Comparison of ENCODE assay signal across 13 cellular contexts in genomic region chr18:7617738-7618422, GRCh38. TPM values are rescaled to one million over a fixed set of nuclear protein-coding genes. Genes with fewer than 3 reads are reported as not detected.
DNase-seq lines count a peak whose midpoint lies in the region; ATAC-seq and TF ChIP-seq lines count a peak whose summit lies in the region.
"Had no signal": no experiment of that assay in that cellular context is flagged by ENCODE, and none has a peak within 500 bp of the region (broad histone marks: within the 10 kb centered on the region; RNA-seq: fewer than 3 reads in every experiment).

No MANE protein-coding gene starts in this region.

- TF ChIP-seq CTCF in BJ (IDR thresholded peaks at IDR 0.05; ENCODE audit: insufficient read depth, low read depth, low read length) (no peak), ascending aorta (IDR thresholded peaks at IDR 0.05) (no peak), left ventricle myocardium inferior (IDR thresholded peaks at IDR 0.05; ENCODE audit: borderline replicate concordance) (no peak)

- POLR2A ChIA-PET in BJ (lab: Charles Lee), result interaction anchor here (0.6 to 1.0 kb wide), 2 partner anchors 9 to 1130 kb away, joined by 3 read pairs; no protein-coding TSS in a partner anchor

- H3K9me3 ChIP-seq in ascending aorta (no peaks in the 10 kb centered on the region), left ventricle myocardium inferior (replicated peaks) (no peaks in the 10 kb centered on the region)

- H3K4me3 ChIP-seq in BJ (ENCODE audit: low read depth, low read length) (no peak overlapping the region), ascending aorta (peak overlapping the region in 1 of 2 donors; percentile 45), left ventricle myocardium inferior (peak overlapping the region; percentile 34)
- H3K4me3 ChIP-seq: skin epidermis had no signal

- DNase-seq in BJ (ENCODE audit: low read depth), result peak; percentile 93
- DNase-seq in ascending aorta (ENCODE audit: low spot score in 2 of 2), result no peak
- DNase-seq in left ventricle myocardium inferior, result no peak
- DNase-seq in pulmonary artery endothelial cell (ENCODE audit: low read depth, low spot score), result peak; percentile 17
- no peak for DNase-seq in OCI-M2 (lab: John Stamatoyannopoulos, UW; ENCODE audit: unreplicated experiment)
- no peak for DNase-seq in T-helper 1 cell
- DNase-seq: activated T-cell treated with anti-CD3 and anti-CD28 coated beads, Interleukin-2, amount 50 U/mL, for 1 hour; DMS 273 treated with DMSO at 0.1 percent for 48 hours; NCI-H1417 treated with DMSO at 0.1 percent for 48 hours had no signal

- peaks cover 0 to 13% of the 10 kb centered on the region in 2 donors for H3K4me1 ChIP-seq in ascending aorta
- peaks cover 98% of the 10 kb centered on the region for H3K4me1 ChIP-seq in left ventricle myocardium inferior

- H3K36me3 ChIP-seq in BJ (ENCODE audit: control insufficient read depth, insufficient read depth, low read length), result no peaks in the 10 kb centered on the region
- H3K36me3 ChIP-seq in ascending aorta, result no peaks in the 10 kb centered on the region
- H3K36me3 ChIP-seq in left ventricle myocardium inferior, result no peaks in the 10 kb centered on the region

- H3K27me3 ChIP-seq in BJ (ENCODE audit: control insufficient read depth, insufficient read depth, low read length) (no peaks in the 10 kb centered on the region), ascending aorta (no peaks in the 10 kb centered on the region), left ventricle myocardium inferior (ENCODE audit: low read depth) (no peaks in the 10 kb centered on the region)

- intact Hi-C loops in ascending aorta (cut with DNase I) (loop anchor here (2.0 kb wide), 1 partner anchor 51 kb away; the partner anchor contains the start of gene PTPRM), left ventricle myocardium inferior (cut with micrococcal nuclease) (no loop called here)

- no peak for ATAC-seq in HG03457 (IDR thresholded peaks at IDR 0.05; ENCODE audit: unreplicated experiment)
- no peak for ATAC-seq in HG02884 (IDR thresholded peaks at IDR 0.05; ENCODE audit: unreplicated experiment)

- H3K27ac ChIP-seq in ascending aorta, result peak overlapping the region; percentile 62 to 63
- peak overlapping the region; percentile 69 for H3K27ac ChIP-seq in left ventricle myocardium inferior (replicated peaks)
- H3K27ac ChIP-seq: epithelial cell of prostate had no signal

- CTCF ChIA-PET in BJ (lab: Yijun Ruan, JAX), result interaction anchor here (1.5 to 5.3 kb wide), 3 partner anchors 10 to 51 kb away, joined by 5 to 22 read pairs (median 10); partner anchors contain the start of gene PTPRM

RNA-seq across cellular contexts. Expression of gene PTPRM, which starts 50.8 kb away (rescaled TPM):
- 149 TPM in 2 replicates for polyA plus RNA-seq in BJ (2011; rRNA removed)
- 64.4 and 74.7 TPM in 2 replicates for polyA minus RNA-seq in BJ (2011; rRNA and poly(A)+ RNA removed)
- total RNA-seq in ascending aorta (257 TPM), left ventricle myocardium inferior (132 TPM), pulmonary artery endothelial cell (30.7 and 59.0 TPM in 2 replicates)

Comparison
In these comparisons a context has a peak if more than half of its experiments do, and no peak if none do; other contexts are left out.
1. DNase-seq: peak in BJ (single experiment) and pulmonary artery endothelial cell (single experiment); none in ascending aorta (0 of 2), left ventricle myocardium inferior (single experiment), OCI-M2 (single experiment) and T-helper 1 cell (0 of 5).